Comparison of ENCODE assay signal across 9 cellular contexts in genomic region chr3:13654330-13655073, GRCh38.
A peak's percentile ranks its signal among the peaks of the same experiment; 100 is the strongest.
DNase-seq lines count a peak whose midpoint lies in the region; ATAC-seq, FAIRE-seq and TF ChIP-seq lines count a peak whose summit lies in the region.
"Had no signal": no experiment of that assay in that cellular context is flagged by ENCODE, and none has a peak within 500 bp of the region (broad histone marks: within the 10 kb centered on the region; RNA-seq: fewer than 3 reads in every experiment).

No MANE protein-coding gene starts in this region.

- H3K27me3 ChIP-seq in H7 (ENCODE audit: control insufficient read depth, insufficient read depth, low read length) (peaks cover 21% of the 10 kb centered on the region), trophoblast cell (ENCODE audit: insufficient read depth, low read length) (peaks cover 12% of the 10 kb centered on the region)

- no peak overlapping the region for H3K14ac ChIP-seq in trophoblast cell (ENCODE audit: low read length)

- H3K27ac Mint-ChIP-seq in WTC11: no peak overlapping the region

- H3K9ac ChIP-seq in trophoblast cell (ENCODE audit: low read length): no peak overlapping the region

- H3K36me3 ChIP-seq in H7 (replicated peaks; ENCODE audit: control insufficient read depth, insufficient read depth, low read length) (no peaks in the 10 kb centered on the region), trophoblast cell (ENCODE audit: control insufficient read depth in 1 of 2, insufficient read depth in 2 of 2, low read length in 2 of 2) (no peaks in the 10 kb centered on the region)

- peaks cover 50% of the 10 kb centered on the region for H3K27me3 Mint-ChIP-seq in WTC11 (ENCODE audit: low read depth)

- no peak overlapping the region for H2AK5ac ChIP-seq in trophoblast cell (ENCODE audit: low read length)

- no peak for ATAC-seq in WTC11

- no peak overlapping the region for H2BK5ac ChIP-seq in trophoblast cell (ENCODE audit: low read depth, low read length, poor library complexity)

- CTCF ChIA-PET in WTC11 (lab: Charles Lee): interaction anchor here (0.6 to 10.6 kb wide), 44 partner anchors 16 to 632 kb away, joined by 3 to 290 read pairs (median 5); partner anchors contain the start of genes HDAC11 and WNT7A

- H3K9me3 Mint-ChIP-seq in WTC11: no peaks in the 10 kb centered on the region

- H2BK12ac ChIP-seq in trophoblast cell (ENCODE audit: low read length): no peak overlapping the region

- H3K4me3 Mint-ChIP-seq in WTC11: peak overlapping the region; percentile 40; the same call in 1 of the 2 replicates

- H3K18ac ChIP-seq in trophoblast cell (ENCODE audit: low read length): no peak overlapping the region

- H2AFZ ChIP-seq in trophoblast cell (ENCODE audit: insufficient read depth, low read length, poor library complexity): no peak overlapping the region

- no peak for FAIRE-seq in RCC 7860 (lab: Jason Lieb, UNC)

- no peaks in the 10 kb centered on the region for H3K79me2 ChIP-seq in trophoblast cell (ENCODE audit: control insufficient read depth, insufficient read depth, low read length, poor library complexity)

- H3K4me3 ChIP-seq in H7 (ENCODE audit: insufficient read depth, low read depth, low read length) (no peak overlapping the region), trophoblast cell (ENCODE audit: low read depth, low read length) (no peak overlapping the region)
- H3K4me3 ChIP-seq: mucosa of descending colon had no signal

- no peak overlapping the region for H4K12ac ChIP-seq in trophoblast cell (ENCODE audit: low read depth, low read length)

- no peak overlapping the region for H3K23ac ChIP-seq in trophoblast cell (ENCODE audit: low read length)

- H4K91ac ChIP-seq in trophoblast cell (ENCODE audit: low read depth, low read length): no peak overlapping the region

- peak overlapping the region; percentile 19 for H3K27ac ChIP-seq in cingulate gyrus (ENCODE audit: low read depth, low read length)
- no peak overlapping the region for H3K27ac ChIP-seq in trophoblast cell (ENCODE audit: low read depth, low read length)

- peaks cover 13% of the 10 kb centered on the region for H3K4me1 Mint-ChIP-seq in WTC11

- H3K4me1 ChIP-seq in trophoblast cell (ENCODE audit: control insufficient read depth in 1 of 2, insufficient read depth in 2 of 2, low read length in 2 of 2): peaks cover 3 to 8% of the 10 kb centered on the region in 2 experiments

- H4K8ac ChIP-seq in trophoblast cell (ENCODE audit: low read depth, low read length): no peak overlapping the region

- DNase-seq in H7: peak; percentile 89
- DNase-seq in WTC11 (ENCODE audit: low spot score): no peak
- DNase-seq in trophoblast cell: no peak
- no peak for DNase-seq in NOMO-1 treated with DMSO at 0.1 percent for 48 hours (lab: John Stamatoyannopoulos, UW; ENCODE audit: unreplicated experiment)
- DNase-seq in RCC 7860 (ENCODE audit: low spot score): no peak
- DNase-seq in dedifferentiated amniotic fluid mesenchymal stem cell (ENCODE audit: extremely low spot score): no peak
- DNase-seq: NCI-H446 treated with DMSO at 0.1 percent for 48 hours had no signal

- no CpG with 5 or more reads among the region's 15 CpGs for WGBS in trophoblast cell (ENCODE audit: extremely low coverage, insufficient coverage, insufficient read length)

- no peaks in the 10 kb centered on the region for H3K79me1 ChIP-seq in trophoblast cell (ENCODE audit: low read length)

- H3K4ac ChIP-seq in trophoblast cell (ENCODE audit: low read depth, low read length): no peak overlapping the region

- H3K36me3 Mint-ChIP-seq in WTC11: no peaks in the 10 kb centered on the region

- TF ChIP-seq CTCF in WTC11 (IDR thresholded peaks at IDR 0.05): no peak

- peak overlapping the region; percentile 55 for H3K4me2 ChIP-seq in trophoblast cell (ENCODE audit: low read length)

- H2BK120ac ChIP-seq in trophoblast cell (ENCODE audit: insufficient read depth, low read length, poor library complexity): no peak overlapping the region

- peaks cover 5% of the 10 kb centered on the region for H3K9me3 ChIP-seq in trophoblast cell (ENCODE audit: insufficient read depth, low read depth, low read length)
- H3K9me3 ChIP-seq: mucosa of descending colon had no signal

- POLR2A ChIA-PET in WTC11 (lab: Charles Lee): no interaction called here

TF ChIP-seq in WTC11, 78 proteins besides CTCF, POLR2A, EP300 and RAD21:
- TF ChIP-seq E2F5 (CRISPR knock-in tag; IDR thresholded peaks at IDR 0.05) (no peak), ZBTB43 (CRISPR knock-in tag; IDR thresholded peaks at IDR 0.05) (no peak), E2F1 (CRISPR knock-in tag; IDR thresholded peaks at IDR 0.05) (no peak), NR1H2 (CRISPR knock-in tag; IDR thresholded peaks at IDR 0.05) (no peak), ZNF396 (CRISPR knock-in tag; IDR thresholded peaks at IDR 0.05; ENCODE audit: borderline replicate concordance) (no peak), MLX (CRISPR knock-in tag; IDR thresholded peaks at IDR 0.05) (no peak), ZBTB21 (CRISPR knock-in tag; IDR thresholded peaks at IDR 0.05; ENCODE audit: borderline replicate concordance) (no peak), FOXJ3 (CRISPR knock-in tag; IDR thresholded peaks at IDR 0.05; ENCODE audit: borderline replicate concordance) (no peak), SMAD3 (CRISPR knock-in tag; IDR thresholded peaks at IDR 0.05; ENCODE audit: borderline replicate concordance) (no peak), FOXK1 (CRISPR knock-in tag; IDR thresholded peaks at IDR 0.05) (no peak; the same call in 1 of the 2 replicates), ERG (CRISPR knock-in tag; IDR thresholded peaks at IDR 0.05) (no peak)
TF ChIP-seq in WTC11: peak in this region for 0.
